In genomic region chr3:13477946-13478345, GRCh38 we compare ENCODE assay signal across 1 cellular context.
TF ChIP-seq lines count a peak whose summit lies in the region.

No MANE protein-coding gene starts in this region.

TF ChIP-seq in HepG2, 621 proteins besides CTCF, POLR2A, EP300 and RAD21 (continues in another document):
- TF ChIP-seq ZBTB38 (CRISPR knock-in tag; IDR thresholded peaks at IDR 0.05) (0 out of 2 replicates have a peak, but pooled peaks have one; percentile 22), ZNF720 (CRISPR knock-in tag; IDR thresholded peaks at IDR 0.05) (no peak), HNRNPL (IDR thresholded peaks at IDR 0.05; ENCODE audit: low read depth, low read length) (no peak), MLXIP (CRISPR knock-in tag; IDR thresholded peaks at IDR 0.05; ENCODE audit: borderline replicate concordance) (no peak), ZNF710 (CRISPR knock-in tag; IDR thresholded peaks at IDR 0.05; ENCODE audit: borderline replicate concordance) (no peak; the same call in 1 of the 2 replicates), HNF1A (IDR thresholded peaks at IDR 0.05; ENCODE audit: low read depth) (no peak), HNF1A (CRISPR knock-in tag; IDR thresholded peaks at IDR 0.05; ENCODE audit: borderline replicate concordance) (no peak), BRCA1 (CRISPR knock-in tag; IDR thresholded peaks at IDR 0.05) (no peak), AKAP8 (CRISPR knock-in tag; IDR thresholded peaks at IDR 0.05) (no peak), CCDC6 (CRISPR knock-in tag; IDR thresholded peaks at IDR 0.05) (no peak), RERE (CRISPR knock-in tag; IDR thresholded peaks at IDR 0.05; ENCODE audit: low read depth) (no peak), AHR (CRISPR knock-in tag; IDR thresholded peaks at IDR 0.05) (0 out of 2 replicates have a peak, but pooled peaks have one; percentile 30), MAX (IDR thresholded peaks at IDR 0.05) (peak; percentile 74), PREB (CRISPR knock-in tag; IDR thresholded peaks at IDR 0.05) (no peak), ERF (CRISPR knock-in tag; IDR thresholded peaks at IDR 0.05) (no peak), SKIL (CRISPR knock-in tag; IDR thresholded peaks at IDR 0.05; ENCODE audit: borderline replicate concordance) (no peak), RBM39 (IDR thresholded peaks at IDR 0.05; ENCODE audit: low read depth, low read length, poor library complexity, severe bottlenecking) (no peak), MTA1 (CRISPR knock-in tag; IDR thresholded peaks at IDR 0.05; ENCODE audit: borderline replicate concordance) (no peak), ZNF761 (CRISPR knock-in tag; conservative IDR thresholded peaks at IDR 0.05) (no peak), BRF2 (CRISPR knock-in tag; IDR thresholded peaks at IDR 0.05) (no peak), ZFY (CRISPR knock-in tag; IDR thresholded peaks at IDR 0.05) (peak; percentile 47), ZNF121 (CRISPR knock-in tag; IDR thresholded peaks at IDR 0.05) (no peak), ZNF552 (CRISPR knock-in tag; IDR thresholded peaks at IDR 0.05; ENCODE audit: borderline replicate concordance) (no peak), ZNF772 (CRISPR knock-in tag; IDR thresholded peaks at IDR 0.05) (no peak), RARA (CRISPR knock-in tag; IDR thresholded peaks at IDR 0.05) (0 out of 2 replicates have a peak, but pooled peaks have one; percentile 19), DRAP1 (CRISPR knock-in tag; IDR thresholded peaks at IDR 0.05) (no peak), SMAD3 (CRISPR knock-in tag; IDR thresholded peaks at IDR 0.05) (no peak), RFXAP (CRISPR knock-in tag; IDR thresholded peaks at IDR 0.05; ENCODE audit: borderline replicate concordance) (no peak), FOSL2 (CRISPR knock-in tag; IDR thresholded peaks at IDR 0.05) (peak; percentile 45; the same call in 1 of the 2 replicates), CBX1 (IDR thresholded peaks at IDR 0.05; ENCODE audit: low read depth) (no peak), SRSF9 (IDR thresholded peaks at IDR 0.05; ENCODE audit: borderline replicate concordance, insufficient read depth, low read depth, low read length, poor library complexity, severe bottlenecking) (no peak), GMEB2 (CRISPR knock-in tag; IDR thresholded peaks at IDR 0.05; ENCODE audit: low read depth) (no peak), RARG (CRISPR knock-in tag; IDR thresholded peaks at IDR 0.05; ENCODE audit: low read depth) (no peak), TARDBP (CRISPR knock-in tag; IDR thresholded peaks at IDR 0.05) (no peak), SP2 (CRISPR knock-in tag; IDR thresholded peaks at IDR 0.05) (no peak), MAFF (IDR thresholded peaks at IDR 0.05; ENCODE audit: low read depth, low read length) (no peak), PHF21A (CRISPR knock-in tag; IDR thresholded peaks at IDR 0.05) (no peak; the same call in 1 of the 2 replicates), ATF7-NPFF (CRISPR knock-in tag; IDR thresholded peaks at IDR 0.05; ENCODE audit: low read depth) (no peak), AGO2 (optimal IDR thresholded peaks at IDR 0.05; ENCODE audit: low read depth, low read length) (no peak), NR2C2 (CRISPR knock-in tag; IDR thresholded peaks at IDR 0.05; ENCODE audit: borderline replicate concordance) (no peak), NFIC (IDR thresholded peaks at IDR 0.05; ENCODE audit: low read length) (no peak), CCAR2 (optimal IDR thresholded peaks at IDR 0.05; ENCODE audit: low read depth, low read length) (no peak)
